ENCODE assay signal across 10 cellular contexts in genomic region chr2:220188031-220188430, GRCh38.
A peak's percentile ranks its signal among the peaks of the same experiment; 100 is the strongest.
DNase-seq lines count a peak whose midpoint lies in the region; TF ChIP-seq lines count a peak whose summit lies in the region.
"Had no signal": no experiment of that assay in that cellular context is flagged by ENCODE, and none has a peak within 500 bp of the region (broad histone marks: within the 10 kb centered on the region; RNA-seq: fewer than 3 reads in every experiment).

No MANE protein-coding gene starts in this region.

- POLR2A ChIA-PET in GM10248 (lab: Yijun Ruan, JAX), result no interaction called here

- H3K79me2 ChIP-seq in mammary epithelial cell (ENCODE audit: insufficient read depth, low read length), result no peaks in the 10 kb centered on the region
- H3K79me2 ChIP-seq in neural progenitor cell (ENCODE audit: low read depth), result no peaks in the 10 kb centered on the region

- H2AFZ ChIP-seq in mammary epithelial cell (ENCODE audit: low read depth, low read length), result no peak overlapping the region
- H2AFZ ChIP-seq in neural progenitor cell (replicated peaks), result no peak overlapping the region

- H3K9ac ChIP-seq in mammary epithelial cell (ENCODE audit: insufficient read depth, low read length) (no peak overlapping the region), neural progenitor cell (no peak overlapping the region)

- H3K9me3 Mint-ChIP-seq in neural progenitor cell, result peaks cover 4% of the 10 kb centered on the region

- H3K27me3 ChIP-seq in mammary epithelial cell (ENCODE audit: insufficient read depth, low read length), result no peaks in the 10 kb centered on the region
- H3K27me3 ChIP-seq in neural progenitor cell, result no peaks in the 10 kb centered on the region

- no peak for TF ChIP-seq CTCF in mammary epithelial cell (conservative IDR thresholded peaks at IDR 0.05 in 1 of 2, IDR thresholded peaks at IDR 0.05 in 1 of 2; ENCODE audit: extremely low read depth in 1 of 2, insufficient read depth in 1 of 2, low read depth in 1 of 2, low read length in 2 of 2)
- TF ChIP-seq CTCF in GM10248 (IDR thresholded peaks at IDR 0.05; ENCODE audit: control extremely low read depth, extremely low read depth, low read depth, missing control alignments), result no peak
- TF ChIP-seq CTCF in neural progenitor cell (IDR thresholded peaks at IDR 0.05), result no peak

- no peak overlapping the region for H3K4me3 Mint-ChIP-seq in neural progenitor cell
- H3K4me3 Mint-ChIP-seq: activated T-cell treated with anti-CD3 and anti-CD28 coated beads, Interleukin-2, amount 50 U/mL, for 4 hours had no signal

- peaks cover 17% of the 10 kb centered on the region for H3K4me1 ChIP-seq in mammary epithelial cell (ENCODE audit: insufficient read depth, low read length)
- H3K4me1 ChIP-seq in neural progenitor cell, result no peaks in the 10 kb centered on the region

- no peaks in the 10 kb centered on the region for H3K27me3 Mint-ChIP-seq in neural progenitor cell (ENCODE audit: insufficient read depth, low read depth)

- H3K27ac ChIP-seq in mammary epithelial cell (ENCODE audit: insufficient read depth, low read depth, low read length) (no peak overlapping the region), neural progenitor cell (no peak overlapping the region)

- no peak overlapping the region for H3K27ac Mint-ChIP-seq in neural progenitor cell

- dilution Hi-C loops in mammary epithelial cell (cut with HindIII; ENCODE audit: low sequenced_read_pairs), result no loop called here

- H3F3A ChIP-seq in neural progenitor cell (ENCODE audit: low read depth), result no peaks in the 10 kb centered on the region

- no TSS peak for BruUV-seq in mammary epithelial cell (replicated peaks; lab: Mats Ljungman, UMichigan)

- in situ Hi-C loops in mammary epithelial cell (cut with MboI; ENCODE audit: low sequenced_read_pairs in 2 of 2), result no loop called here
- in situ Hi-C loops in G401 (cut with HindIII; ENCODE audit: low sequenced_read_pairs), result no loop called here

- DNase-seq in GM03348 (ENCODE audit: low spot score), result peak; percentile 44
- peak; percentile 60 for DNase-seq in HPDE6-E6E7 (ENCODE audit: extremely low spot score)
- DNase-seq in mammary epithelial cell, result peak; percentile 89
- DNase-seq in mucosa of gallbladder (ENCODE audit: low spot score), result peak; percentile 63
- no peak for DNase-seq in stimulated activated CD4-positive, alpha-beta T cell treated with anti-CD3 and anti-CD28 coated beads, Interleukin-2, amount 100 ng/mL, for 48 hours
- no peak for DNase-seq in GM10248 (ENCODE audit: extremely low spot score)
- no peak for DNase-seq in G401 (ENCODE audit: low spot score)
- DNase-seq in neural progenitor cell (ENCODE audit: low spot score), result no peak
- DNase-seq: activated T-cell treated with anti-CD3 and anti-CD28 coated beads, Interleukin-2, amount 50 U/mL, for 4 hours; NCI-H146 had no signal

- CTCF ChIA-PET in mammary epithelial cell (lab: Charles Lee; ENCODE audit: low non-redundant PET) (no interaction called here), GM10248 (lab: Yijun Ruan, JAX) (no interaction called here)

- H3K36me3 ChIP-seq in mammary epithelial cell (ENCODE audit: insufficient read depth, low read length) (no peaks in the 10 kb centered on the region), neural progenitor cell (no peaks in the 10 kb centered on the region)

- H4K20me1 ChIP-seq in mammary epithelial cell (ENCODE audit: insufficient read depth, low read length) (no peaks in the 10 kb centered on the region), neural progenitor cell (ENCODE audit: low read depth) (no peaks in the 10 kb centered on the region)

- intact Hi-C loops in mammary epithelial cell (cut with micrococcal nuclease), result no loop called here

- peaks cover 3% of the 10 kb centered on the region for H3K9me3 ChIP-seq in mammary epithelial cell (replicated peaks; ENCODE audit: insufficient read depth, low read length)
- H3K9me3 ChIP-seq in neural progenitor cell (ENCODE audit: low read depth), result no peaks in the 10 kb centered on the region

- 22% methylated on average over 2 of the region's 2 CpGs for WGBS in mammary epithelial cell (ENCODE audit: low coverage, missing lambda C conversion rate)

- peak overlapping the region; percentile 22 for H3K4me2 ChIP-seq in mammary epithelial cell (ENCODE audit: insufficient read depth, low read depth, low read length)
- no peak overlapping the region for H3K4me2 ChIP-seq in neural progenitor cell

- no peaks in the 10 kb centered on the region for H3K36me3 Mint-ChIP-seq in neural progenitor cell

- H3K4me1 Mint-ChIP-seq in neural progenitor cell, result no peaks in the 10 kb centered on the region

- H3K4me3 ChIP-seq in mammary epithelial cell (replicated peaks in 1 of 3; ENCODE audit: insufficient read depth in 1 of 3, low read depth in 2 of 3, low read length in 3 of 3) (no peak overlapping the region), neural progenitor cell (no peak overlapping the region)

Comparison
In these comparisons a context has a peak if more than half of its experiments do, and no peak if none do; other contexts are left out.
1. DNase-seq: peak in GM03348 (single experiment), HPDE6-E6E7 (single experiment), mammary epithelial cell (single experiment) and mucosa of gallbladder (single experiment); none in stimulated activated CD4-positive, alpha-beta T cell treated with anti-CD3 and anti-CD28 coated beads, Interleukin-2, amount 100 ng/mL, for 48 hours (0 of 2), GM10248 (single experiment), G401 (single experiment) and neural progenitor cell (single experiment).